In the genomic region with DNA sequence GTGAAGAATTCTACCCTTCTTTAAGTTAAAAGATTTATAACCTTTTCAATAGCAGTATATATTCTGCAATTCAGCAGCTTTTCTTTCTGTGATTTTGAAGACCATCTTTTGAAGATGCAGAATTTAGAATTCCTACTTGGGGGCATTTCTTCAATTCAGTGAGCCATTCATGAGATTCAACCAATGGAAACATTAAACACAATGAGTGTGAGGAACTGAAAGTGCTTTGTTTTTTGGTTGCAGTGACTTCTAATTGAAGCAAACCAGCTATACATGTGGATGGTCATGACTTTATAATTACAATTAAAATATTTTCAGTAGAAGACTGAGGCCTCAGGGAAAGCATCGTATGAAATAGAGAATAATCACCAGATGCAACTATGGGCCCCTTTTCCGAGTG, we compare ENCODE assay signal across 13 cellular contexts.
A peak's percentile ranks its signal among the peaks of the same experiment; 100 is the strongest.
DNase-seq lines count a peak whose midpoint lies in the region; ATAC-seq and TF ChIP-seq lines count a peak whose summit lies in the region.
"Had no signal": no experiment of that assay in that cellular context is flagged by ENCODE, and none has a peak within 500 bp of the region (broad histone marks: within the 10 kb centered on the region; RNA-seq: fewer than 3 reads in every experiment).

No MANE protein-coding gene starts in this region.

- H3K27ac ChIP-seq in DOHH2 (ENCODE audit: low read depth, low read length) = peak overlapping the region; percentile 99
- H3K27ac ChIP-seq in OCI-LY1 (ENCODE audit: low read depth, low read length, poor library complexity, severe bottlenecking) = peak overlapping the region; percentile 99
- H3K27ac ChIP-seq: epithelial cell of prostate had no signal

- H3K9me2 ChIP-seq in DOHH2 (replicated peaks; ENCODE audit: control insufficient read depth, low read length) (no peaks in the 10 kb centered on the region), OCI-LY1 (ENCODE audit: low read depth, low read length) (no peaks in the 10 kb centered on the region)

- no peak for DNase-seq in activated effector memory CD4-positive, alpha-beta T cell treated with anti-CD3 and anti-CD28 coated beads, Interleukin-2, amount 50 U/mL, for 16 hours
- no peak for DNase-seq in stimulated activated naive CD4-positive, alpha-beta T cell (lab: John Stamatoyannopoulos, UW)
- DNase-seq in GM10266 (ENCODE audit: extremely low spot score) = no peak
- DNase-seq: glutamatergic neuron; SHP77; stimulated activated naive CD8-positive, alpha-beta T cell treated with anti-CD3 and anti-CD28 coated beads, Interleukin-15, Interleukin-2, amounts not matched to agents 100 U/mL and 50 U/mL, for 24 hours; T-helper 9 cell had no signal

- H3K4me1 ChIP-seq in DOHH2 (ENCODE audit: control insufficient read depth, low read length) (peaks cover 69% of the 10 kb centered on the region), OCI-LY1 (ENCODE audit: insufficient read depth, low read length, severe bottlenecking) (peaks cover 91% of the 10 kb centered on the region)

- H3F3A ChIP-seq in DOHH2 (ENCODE audit: control insufficient read depth, insufficient read depth) (peaks cover 20% of the 10 kb centered on the region), OCI-LY1 (ENCODE audit: insufficient read depth, low read length) (peaks cover 24% of the 10 kb centered on the region)

- H3K4me2 ChIP-seq in DOHH2 (ENCODE audit: low read length) (peak overlapping the region; percentile 94), OCI-LY1 (ENCODE audit: low read length) (peak overlapping the region; percentile 63)

- H3K4me3 ChIP-seq in DOHH2 (ENCODE audit: low read length) (peak overlapping the region; percentile 66), OCI-LY1 (ENCODE audit: low read depth, low read length, poor library complexity, severe bottlenecking) (peak overlapping the region; percentile 22)

- H3K27me3 ChIP-seq in DOHH2 (ENCODE audit: control insufficient read depth, low read length) (no peaks in the 10 kb centered on the region), OCI-LY1 (ENCODE audit: insufficient read depth, low read length) (no peaks in the 10 kb centered on the region)

- H3K36me3 ChIP-seq in DOHH2 (ENCODE audit: control insufficient read depth, low read length) (peaks cover 14% of the 10 kb centered on the region), OCI-LY1 (ENCODE audit: insufficient read depth, low read length) (no peaks in the 10 kb centered on the region)

- H4K20me1 ChIP-seq in DOHH2 (ENCODE audit: control insufficient read depth, insufficient read depth, low read depth, low read length) (no peaks in the 10 kb centered on the region), OCI-LY1 (ENCODE audit: insufficient read depth, low read length) (no peaks in the 10 kb centered on the region)

- peaks cover 53% of the 10 kb centered on the region for H3K79me2 ChIP-seq in DOHH2 (ENCODE audit: control insufficient read depth, low read length)
- H3K79me2 ChIP-seq in OCI-LY1 (ENCODE audit: insufficient read depth, low read length) = peaks cover 36% of the 10 kb centered on the region

- H3K9me3 ChIP-seq in DOHH2 (ENCODE audit: control insufficient read depth, insufficient read depth, low read length) (no peaks in the 10 kb centered on the region), OCI-LY1 (ENCODE audit: low read length) (no peaks in the 10 kb centered on the region)

- peak; percentile 61 for ATAC-seq in GM19043 (IDR thresholded peaks at IDR 0.05; ENCODE audit: low read depth, unreplicated experiment)
- ATAC-seq in HG02798 (IDR thresholded peaks at IDR 0.05; ENCODE audit: poor library complexity, unreplicated experiment) = peak; percentile 48
- ATAC-seq in GM18870 (IDR thresholded peaks at IDR 0.05; ENCODE audit: unreplicated experiment) = no peak
- ATAC-seq: stimulated activated naive CD8-positive, alpha-beta T cell treated with anti-CD3 and anti-CD28 coated beads, Interleukin-15, Interleukin-2, amounts not matched to agents 100 U/mL and 50 U/mL, for 24 hours had no signal

- no peak overlapping the region for H2AFZ ChIP-seq in OCI-LY1 (ENCODE audit: low read length)

- TF ChIP-seq CTCF in DOHH2 (IDR thresholded peaks at IDR 0.05; ENCODE audit: low read depth, low read length, poor library complexity, severe bottlenecking) (no peak), OCI-LY1 (IDR thresholded peaks at IDR 0.05; ENCODE audit: low read length) (no peak), GM10266 (IDR thresholded peaks at IDR 0.05; ENCODE audit: control insufficient read depth, insufficient read depth, low read depth, missing control alignments) (no peak)

- peak overlapping the region; percentile 63 for H3K9ac ChIP-seq in OCI-LY1 (ENCODE audit: low read length)
